In the genomic region with DNA sequence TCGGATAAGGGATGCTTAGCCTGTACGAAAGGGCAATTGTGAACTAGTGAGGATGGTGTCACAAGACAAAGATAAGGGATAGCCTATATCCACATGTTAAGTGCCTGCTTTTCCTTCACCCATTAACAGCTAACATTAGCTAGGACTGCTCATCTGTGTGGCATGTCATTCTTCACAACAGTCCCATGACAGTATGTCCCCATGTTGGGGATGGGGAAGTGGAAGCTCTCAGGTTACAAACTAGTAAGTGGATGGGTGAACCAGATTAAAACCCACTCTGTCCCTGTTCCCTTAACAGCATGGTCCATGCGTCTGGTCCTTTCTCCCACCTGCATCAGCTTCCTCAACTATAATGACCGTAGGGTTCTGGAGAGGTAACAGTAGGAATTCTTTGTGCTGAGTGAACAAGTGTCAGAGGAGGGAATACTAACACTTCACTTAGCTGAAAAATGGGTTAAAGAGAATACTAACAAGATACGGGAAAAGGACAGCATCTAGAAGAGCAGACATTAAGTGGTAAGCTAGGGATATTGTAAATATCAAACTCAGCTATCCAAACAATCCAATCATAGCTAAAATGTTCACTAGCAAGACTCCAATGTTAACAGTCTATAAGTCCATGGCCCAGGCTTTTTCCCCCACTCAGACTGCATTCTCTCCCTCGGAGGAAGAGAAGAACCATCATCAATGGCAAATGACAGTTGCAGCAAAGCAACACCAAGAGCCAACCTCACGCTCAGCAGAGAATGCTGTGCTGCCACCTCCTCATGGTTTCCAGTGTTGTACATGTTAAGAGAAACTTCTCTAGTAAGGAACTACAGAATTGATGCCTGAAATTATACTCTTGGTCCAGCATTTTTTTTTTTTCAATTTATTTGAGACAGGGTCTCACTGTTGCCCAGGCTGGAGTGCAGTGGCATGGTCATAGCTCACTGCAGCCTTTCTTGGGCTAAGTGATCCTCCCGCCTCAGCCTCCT, we compare ENCODE assay signal across 1 cellular context.
A peak's percentile ranks its signal among the peaks of the same experiment; 100 is the strongest.
TF ChIP-seq lines count a peak whose summit lies in the region.

No MANE protein-coding gene starts in this region.

TF ChIP-seq in endothelial cell of umbilical vein, 7 proteins besides CTCF, POLR2A, EP300 and RAD21:
- no peak for TF ChIP-seq JUN (IDR thresholded peaks at IDR 0.05; ENCODE audit: borderline replicate concordance, insufficient read depth, insufficient read length, low read depth)
- peak; percentile 75 for TF ChIP-seq POLR2AphosphoS5 (IDR thresholded peaks at IDR 0.05; ENCODE audit: insufficient read depth, low read depth, low read length)
